ENCODE assay signal across 21 cellular contexts in the genomic region with DNA sequence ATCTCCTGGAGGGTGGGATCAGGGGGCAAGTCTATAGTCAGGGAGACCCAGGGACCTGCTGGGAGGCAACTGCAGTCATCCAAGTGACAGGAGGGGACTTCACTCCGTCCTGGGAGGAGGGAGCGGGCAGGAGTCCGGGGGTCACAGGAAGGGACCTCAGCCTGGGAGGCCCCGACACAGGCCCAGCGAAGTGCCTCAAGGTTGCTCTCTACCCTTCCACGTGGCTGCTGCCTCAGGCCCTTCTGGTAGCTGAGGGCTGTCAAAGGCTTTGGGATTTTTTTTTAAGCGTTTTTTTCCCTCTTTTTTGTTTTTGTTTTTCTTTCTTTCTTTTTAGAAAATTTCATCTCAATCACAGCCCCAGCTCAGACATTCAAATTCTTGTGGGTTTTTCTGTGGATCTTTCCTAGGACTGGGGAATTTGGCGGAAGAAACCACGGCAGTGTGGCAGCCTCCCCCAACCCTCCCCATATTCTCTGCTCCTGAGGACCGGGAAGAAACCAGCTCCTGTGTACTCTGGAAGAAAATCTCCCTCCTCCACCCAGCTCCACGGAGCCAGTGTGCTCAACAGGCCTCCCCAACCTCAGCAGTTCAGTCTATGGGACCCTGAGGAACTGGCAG. TPM values are rescaled to one million over a fixed set of nuclear protein-coding genes. Genes with fewer than 3 reads are reported as not detected.
DNase-seq lines count a peak whose midpoint lies in the region; ATAC-seq and TF ChIP-seq lines count a peak whose summit lies in the region.
"Had no signal": no experiment of that assay in that cellular context is flagged by ENCODE, and none has a peak within 500 bp of the region (broad histone marks: within the 10 kb centered on the region; RNA-seq: fewer than 3 reads in every experiment).

No MANE protein-coding gene starts in this region.

- intact Hi-C loops in Panc1 (cut with micrococcal nuclease; ENCODE audit: unreplicated experiment), result no loop called here

- peaks cover 10% of the 10 kb centered on the region for H3K27me3 Mint-ChIP-seq in activated CD8-positive, alpha-beta memory T cell treated with anti-CD3 and anti-CD28 coated beads, Interleukin-2, amount 10 ng/mL, durations not matched to agents 7 days and 5 days
- H3K27me3 Mint-ChIP-seq: type B pancreatic cell had no signal

- ATAC-seq in activated CD8-positive, alpha-beta memory T cell treated with anti-CD3 and anti-CD28 coated beads, Interleukin-2, amount 10 ng/mL, durations not matched to agents 7 days and 5 days, result no peak
- ATAC-seq in Panc1 (no peak), thoracic aorta (ENCODE audit: insufficient number of reproducible peaks, low FRiP score, low read depth) (no peak), HG03039 (IDR thresholded peaks at IDR 0.05; ENCODE audit: unreplicated experiment) (no peak)
- ATAC-seq: left colon had no signal

- peak overlapping the region; percentile 46 for H3K27ac Mint-ChIP-seq in activated CD8-positive, alpha-beta memory T cell treated with anti-CD3 and anti-CD28 coated beads, Interleukin-2, amount 10 ng/mL, durations not matched to agents 7 days and 5 days

- CTCF ChIA-PET in activated CD8-positive, alpha-beta memory T cell treated with anti-CD3 and anti-CD28 coated beads, Interleukin-2, amount 10 ng/mL, durations not matched to agents 7 days and 5 days (lab: Charles Lee), result interaction anchor here (1.3 to 5.3 kb wide), 7 partner anchors 11 to 513 kb away, joined by 4 to 56 read pairs (median 5); no protein-coding TSS in a partner anchor
- CTCF ChIA-PET in Panc1 (lab: Charles Lee), result interaction anchor here (0.6 to 1.3 kb wide), 5 partner anchors 23 to 541 kb away, joined by 3 to 10 read pairs (median 6); a partner anchor contains a TSS

- 0 out of 2 replicates have a peak overlapping the region, but pooled peaks have one; percentile 39 for H3K27ac ChIP-seq in Panc1 (ENCODE audit: low read length)
- H3K27ac ChIP-seq in thoracic aorta, result peak overlapping the region; percentile 56 to 64
- H3K27ac ChIP-seq: cardiac muscle cell had no signal

- TF ChIP-seq CTCF in Panc1 (IDR thresholded peaks at IDR 0.05), result no peak
- TF ChIP-seq CTCF in fibroblast of the aortic adventitia (IDR thresholded peaks at IDR 0.05; ENCODE audit: insufficient read depth, low read length), result no peak
- no peak for TF ChIP-seq CTCF in thoracic aorta (IDR thresholded peaks at IDR 0.05)

- POLR2A ChIA-PET in Panc1 (lab: Charles Lee), result no interaction called here

- H3K36me3 Mint-ChIP-seq in activated CD8-positive, alpha-beta memory T cell treated with anti-CD3 and anti-CD28 coated beads, Interleukin-2, amount 10 ng/mL, durations not matched to agents 7 days and 5 days, result no peaks in the 10 kb centered on the region
- H3K36me3 Mint-ChIP-seq: type B pancreatic cell had no signal

- DNase-seq in activated CD8-positive, alpha-beta memory T cell treated with anti-CD3 and anti-CD28 coated beads, Interleukin-2, amount 10 ng/mL, durations not matched to agents 7 days and 5 days, result no peak
- DNase-seq in activated CD8-positive, alpha-beta memory T cell treated with anti-CD3 and anti-CD28 coated beads, Interleukin-2, amount 50 U/mL, for 48 hours, result no peak
- DNase-seq in Panc1 (ENCODE audit: low read depth, low spot score) (no peak), fibroblast of the aortic adventitia (ENCODE audit: low read depth) (peak; percentile 39), thoracic aorta (ENCODE audit: low spot score) (no peak), globus pallidus (ENCODE audit: low spot score) (no peak), Ammon's horn (ENCODE audit: low spot score) (no peak)
- DNase-seq: activated CD4-positive, CD25-positive, alpha-beta regulatory T cell; C1 segment of cervical spinal cord; left colon; MG63; NCI-H1436 treated with DMSO at 0.1 percent for 48 hours; NCI-H774; stimulated activated CD4-positive, alpha-beta T cell treated with anti-CD3 and anti-CD28 coated beads, Interleukin-15, amount 100 ng/mL, for 24 hours had no signal

- in situ Hi-C loops in Panc1 (cut with HindIII; ENCODE audit: low pct_unique_long_range_greater_than_20kb, low sequenced_read_pairs), result no loop called here

- peaks cover 11% of the 10 kb centered on the region for H3K4me1 Mint-ChIP-seq in activated CD8-positive, alpha-beta memory T cell treated with anti-CD3 and anti-CD28 coated beads, Interleukin-2, amount 10 ng/mL, durations not matched to agents 7 days and 5 days

- H3K27me3 ChIP-seq in Panc1 (ENCODE audit: control insufficient read depth, insufficient read depth, low read length) (no peaks in the 10 kb centered on the region), thoracic aorta (replicated peaks; ENCODE audit: insufficient read depth) (no peaks in the 10 kb centered on the region)
- H3K27me3 ChIP-seq: cardiac muscle cell, MG63 had no signal

- BruUV-seq in Panc1 (replicated peaks; lab: Mats Ljungman, UMichigan), result no TSS peak

- H3K4me3 ChIP-seq in Panc1 (ENCODE audit: low read depth in 2 of 2, low read length in 2 of 2) (no peak overlapping the region), fibroblast of the aortic adventitia (ENCODE audit: low read depth, low read length) (no peak overlapping the region), thoracic aorta (no peak overlapping the region)
- H3K4me3 ChIP-seq: A549, cardiac muscle cell, MG63 had no signal

- H3K9me3 ChIP-seq in Panc1 (ENCODE audit: control insufficient read depth, insufficient read depth, low read depth, low read length), result no peaks in the 10 kb centered on the region
- H3K9me3 ChIP-seq in thoracic aorta, result no peaks in the 10 kb centered on the region
- H3K9me3 ChIP-seq: A549, HAP-1, MG63 had no signal

- no peak overlapping the region for H3K4me3 Mint-ChIP-seq in activated CD8-positive, alpha-beta memory T cell treated with anti-CD3 and anti-CD28 coated beads, Interleukin-2, amount 10 ng/mL, durations not matched to agents 7 days and 5 days

- H3K36me3 ChIP-seq in Panc1 (ENCODE audit: control insufficient read depth, insufficient read depth, low read length) (no peaks in the 10 kb centered on the region), thoracic aorta (no peaks in the 10 kb centered on the region)
- H3K36me3 ChIP-seq: cardiac muscle cell, MG63 had no signal

- no peaks in the 10 kb centered on the region for H3K9me3 Mint-ChIP-seq in activated CD8-positive, alpha-beta memory T cell treated with anti-CD3 and anti-CD28 coated beads, Interleukin-2, amount 10 ng/mL, durations not matched to agents 7 days and 5 days (ENCODE audit: low read depth)
- H3K9me3 Mint-ChIP-seq: type B pancreatic cell had no signal

- H3K4me1 ChIP-seq in Panc1 (ENCODE audit: control insufficient read depth, insufficient read depth, low read length) (no peaks in the 10 kb centered on the region), thoracic aorta (ENCODE audit: control insufficient read depth in 1 of 2, low read depth in 2 of 2) (peaks cover 11 to 58% of the 10 kb centered on the region in 2 donors)
- H3K4me1 ChIP-seq: HAP-1 had no signal

RNA-seq across cellular contexts. Expression of a gene that starts 1.4 kb away (rescaled TPM):
- 10 to 100 TPM; 54.4 to 56.3 TPM for total RNA-seq in activated CD8-positive, alpha-beta memory T cell treated with anti-CD3 and anti-CD28 coated beads, Interleukin-2, amount 10 ng/mL, durations not matched to agents 7 days and 5 days
- total RNA-seq in Panc1 (2021; ENCODE audit: unreplicated experiment), result 59.9 TPM
- polyA plus RNA-seq in Panc1 (2012; ENCODE audit: insufficient read length), result 72.2 TPM
- total RNA-seq in fibroblast of the aortic adventitia (ENCODE audit: low replicate concordance), result 16.4 and 16.5 TPM in 2 replicates
- total RNA-seq in thoracic aorta, result 100 to 1,000 TPM; 111 TPM

RNA-seq across cellular contexts. Expression of a gene that starts 23.0 kb away (rescaled TPM):
- not detected for total RNA-seq in activated CD8-positive, alpha-beta memory T cell treated with anti-CD3 and anti-CD28 coated beads, Interleukin-2, amount 10 ng/mL, durations not matched to agents 7 days and 5 days
- total RNA-seq in Panc1 (2021; ENCODE audit: unreplicated experiment), result 2.9 TPM
- 6.7 TPM for polyA plus RNA-seq in Panc1 (2012; ENCODE audit: insufficient read length)
- total RNA-seq in fibroblast of the aortic adventitia (ENCODE audit: low replicate concordance), result 12.3 and 133 TPM in 2 replicates
- total RNA-seq in thoracic aorta, result 1,000 to 10,000 TPM; 1,777 to 1,907 TPM
- total RNA-seq: activated CD8-positive, alpha-beta memory T cell treated with anti-CD3 and anti-CD28 coated beads for 36 hours had no signal

RNA-seq across cellular contexts. Expression of a gene that starts 25.9 kb away (rescaled TPM):
- 1 to 10 TPM; 1.8 to 2.0 TPM for total RNA-seq in activated CD8-positive, alpha-beta memory T cell treated with anti-CD3 and anti-CD28 coated beads, Interleukin-2, amount 10 ng/mL, durations not matched to agents 7 days and 5 days
- total RNA-seq in Panc1 (2021; ENCODE audit: unreplicated experiment) (2.4 TPM), fibroblast of the aortic adventitia (ENCODE audit: low replicate concordance) (1.3 TPM in 1 of 2 replicates, not detected in the other), thoracic aorta (10 to 100 TPM; 22.1 to 24.8 TPM)
- 0.73 TPM for polyA plus RNA-seq in Panc1 (2012; ENCODE audit: insufficient read length)
- total RNA-seq: epithelial cell of proximal tubule had no signal
- polyA plus RNA-seq: cardiac muscle cell had no signal

RNA-seq across cellular contexts. Expression of a gene that starts 45.7 kb away (rescaled TPM):
- total RNA-seq in activated CD8-positive, alpha-beta memory T cell treated with anti-CD3 and anti-CD28 coated beads, Interleukin-2, amount 10 ng/mL, durations not matched to agents 7 days and 5 days, result not detected
- total RNA-seq in Panc1 (2021; ENCODE audit: unreplicated experiment) (0.21 TPM), fibroblast of the aortic adventitia (ENCODE audit: low replicate concordance) (not detected in 2 replicates), thoracic aorta (under 1 TPM; 0.68 to 0.85 TPM)
- 0.16 TPM for polyA plus RNA-seq in Panc1 (2012; ENCODE audit: insufficient read length)
- total RNA-seq: activated CD8-positive, alpha-beta memory T cell treated with anti-CD3 and anti-CD28 coated beads for 36 hours; epithelial cell of proximal tubule had no signal
